ENCODE assay signal across 8 cellular contexts in the genomic region with DNA sequence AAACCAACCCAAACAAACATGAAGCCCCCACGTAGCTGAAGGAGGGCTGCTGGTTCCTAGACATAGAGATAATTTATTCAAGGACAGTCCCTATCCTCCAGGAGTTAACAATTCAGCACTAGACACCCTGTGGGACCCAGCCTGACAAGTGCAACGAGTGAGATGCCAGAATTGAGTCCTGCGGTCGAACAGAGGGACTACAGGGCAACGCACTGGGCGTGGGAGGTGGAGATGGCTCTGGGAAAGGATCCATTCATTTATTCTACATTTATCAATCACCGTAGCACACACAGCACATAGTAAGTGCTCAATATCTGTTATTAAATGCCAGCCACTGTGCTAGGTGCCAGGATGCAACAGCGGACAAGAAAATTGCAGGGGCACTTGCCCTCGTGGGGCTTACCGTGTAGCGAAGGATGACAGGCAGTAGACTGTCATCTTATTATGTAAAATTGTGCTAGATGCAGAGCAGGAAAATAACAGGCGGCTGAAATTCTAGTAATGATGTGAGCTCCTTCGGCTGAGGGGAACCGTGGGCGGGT. TPM values are rescaled to one million over a fixed set of nuclear protein-coding genes. Genes with fewer than 3 reads are reported as not detected.
DNase-seq lines count a peak whose midpoint lies in the region; ATAC-seq and TF ChIP-seq lines count a peak whose summit lies in the region.

No MANE protein-coding gene starts in this region.

- H3K4me3 ChIP-seq in SJCRH30 (peak overlapping the region; percentile 66), epithelial cell of proximal tubule (ENCODE audit: low read depth, low read length) (peak overlapping the region; percentile 98), ovary (peak overlapping the region; percentile 85)

- intact Hi-C loops in ovary (cut with DNase I), result loop anchor here in 1 of 4 donors (5.0 kb wide), 1 partner anchor 118 kb away; no protein-coding TSS in a partner anchor

- H3K27ac ChIP-seq in SJCRH30 (no peak overlapping the region), ovary (peak overlapping the region in 1 of 2 donors; percentile 75)

- H3K4me1 ChIP-seq in SJCRH30 (peaks cover 10% of the 10 kb centered on the region; the same call in 1 of the 2 replicates), ovary (ENCODE audit: insufficient read depth) (no peaks in the 10 kb centered on the region)

- no peaks in the 10 kb centered on the region for H3K27me3 ChIP-seq in SJCRH30
- H3K27me3 ChIP-seq in ovary, result no peaks in the 10 kb centered on the region

- TF ChIP-seq EP300 in ovary (IDR thresholded peaks at IDR 0.05), result no peak

- H3K9me3 ChIP-seq in SJCRH30 (replicated peaks) (no peaks in the 10 kb centered on the region), ovary (no peaks in the 10 kb centered on the region)

- 2 to 6% (median 3%) methylated on average over 15 of the region's 15 CpGs for WGBS in ovary, 3 donors

- DNase-seq in NCI-H1105 (lab: John Stamatoyannopoulos, UW), result peak; percentile 0
- no peak for DNase-seq in NCI-H1105 treated with DMSO at 0.1 percent for 48 hours (lab: John Stamatoyannopoulos, UW)
- peak in 1 of 2 experiments; percentile 19 for DNase-seq in SJCRH30
- DNase-seq in epithelial cell of proximal tubule (ENCODE audit: low read depth), result no peak
- peak in 1 of 5 donors; percentile 19 for DNase-seq in ovary

- TF ChIP-seq CTCF in epithelial cell of proximal tubule (conservative IDR thresholded peaks at IDR 0.05; ENCODE audit: low read depth, low read length), result no peak
- no peak for TF ChIP-seq CTCF in ovary (IDR thresholded peaks at IDR 0.05)

- ATAC-seq in HG03565 (IDR thresholded peaks at IDR 0.05; ENCODE audit: unreplicated experiment) (no peak), GM21423 (IDR thresholded peaks at IDR 0.05; ENCODE audit: unreplicated experiment) (no peak), HG03521 (IDR thresholded peaks at IDR 0.05; ENCODE audit: unreplicated experiment) (no peak)

- TF ChIP-seq POLR2A in ovary (IDR thresholded peaks at IDR 0.05), result no peak

- H3K36me3 ChIP-seq in SJCRH30 (no peaks in the 10 kb centered on the region), ovary (no peaks in the 10 kb centered on the region)

RNA-seq across cellular contexts. Expression of a gene that starts 0.9 kb away (rescaled TPM):
- total RNA-seq in SJCRH30 (2014; rRNA removed; shearing (Covaris generic)), result 16.9 and 18.8 TPM in 2 replicates
- total RNA-seq in epithelial cell of proximal tubule (6.4 and 7.0 TPM in 2 replicates), ovary (10 to 100 TPM in 4 of 7 donors, 1 to 10 TPM in 3; 7.1 to 47.1 (median 16.2) TPM)
- polyA plus RNA-seq in ovary, result 10 to 100 TPM in 1 of 2 donors, 1 to 10 TPM in 1; 1.9 to 12.0 TPM
